In the genomic region with DNA sequence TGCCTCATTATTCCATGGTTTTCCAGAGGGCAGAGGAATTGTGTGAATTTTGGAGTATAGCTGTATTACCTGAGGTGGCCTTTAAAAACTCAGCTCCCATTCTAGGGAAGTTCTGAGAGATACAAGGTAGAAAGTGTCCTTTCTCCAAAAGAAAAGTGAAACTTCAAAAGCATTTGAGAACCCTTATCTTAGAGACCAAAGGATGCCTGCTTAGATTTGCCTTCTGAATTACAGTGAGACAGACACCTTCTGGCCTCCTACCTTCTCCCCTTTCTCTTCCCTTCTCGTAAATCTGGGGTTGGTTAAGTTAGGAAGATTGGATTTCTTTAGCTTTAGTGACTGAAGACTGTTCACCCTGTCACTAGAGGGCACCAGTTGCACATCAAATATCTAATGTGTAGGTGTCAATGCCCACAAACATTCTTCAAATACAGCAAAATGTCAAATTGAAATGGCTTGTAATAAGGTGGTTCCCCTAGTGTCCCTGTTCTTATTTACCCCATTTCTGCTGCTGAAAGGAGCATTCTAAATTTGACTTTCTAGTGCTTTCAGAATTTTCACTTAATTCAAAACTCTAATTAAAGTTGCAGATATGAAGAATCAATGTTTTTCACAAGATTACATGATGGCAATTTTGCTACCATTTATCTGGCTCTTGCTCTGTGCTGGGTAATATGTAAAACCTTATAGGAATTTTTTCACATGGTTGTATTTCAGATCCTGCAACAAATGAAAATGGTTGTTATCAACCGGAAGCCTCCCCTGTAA, we compare ENCODE assay signal across 8 cellular contexts. TPM values are rescaled to one million over a fixed set of nuclear protein-coding genes. Genes with fewer than 3 reads are reported as not detected.
A peak's percentile ranks its signal among the peaks of the same experiment; 100 is the strongest.
DNase-seq lines count a peak whose midpoint lies in the region; ATAC-seq, FAIRE-seq and TF ChIP-seq lines count a peak whose summit lies in the region.

No MANE protein-coding gene starts in this region.

- H3K4me1 ChIP-seq in K562 (replicated peaks in 1 of 2; ENCODE audit: control insufficient read depth in 2 of 2, insufficient read depth in 2 of 2, low read length in 2 of 2), result no peaks in the 10 kb centered on the region; a peak in 1 of 5 replicates

- in situ Hi-C loops in K562 (cut with MboI), result no loop called here

- intact Hi-C loops in K562 (cut with micrococcal nuclease), result loop anchor here (1.0 to 10.0 kb wide), 7 partner anchors 183 to 1341 kb away; a partner anchor contains a TSS

- peak; percentile 53 to 77 (median 73); a peak in 5 of 6 replicates for TF ChIP-seq CTCF in K562 (IDR thresholded peaks at IDR 0.05 in 2 of 3, conservative IDR thresholded peaks at IDR 0.05 in 1 of 3; ENCODE audit: insufficient read depth in 2 of 3, low read depth in 1 of 3, low read length in 3 of 3)

- H3K4me2 ChIP-seq in K562 (ENCODE audit: insufficient read depth, low read length), result no peak overlapping the region

- no peaks in the 10 kb centered on the region for H3K36me3 ChIP-seq in K562 (ENCODE audit: control insufficient read depth, insufficient read depth, low read length)

- TF ChIP-seq POLR2A in H54 (IDR thresholded peaks at IDR 0.05; ENCODE audit: low read depth, low read length), result no peak
- no peak for TF ChIP-seq POLR2A in K562 (conservative IDR thresholded peaks at IDR 0.05)

- peak; percentile 58 for FAIRE-seq in H54 (lab: Jason Lieb, UNC)
- peak; percentile 94 for FAIRE-seq in K562 (lab: Jason Lieb, UNC)

- peaks cover 0 to 8% of the 10 kb centered on the region in 2 experiments; a peak in 2 of 5 replicates for H3K27me3 ChIP-seq in K562 (ENCODE audit: control insufficient read depth in 2 of 2, insufficient read depth in 2 of 2, low read length in 2 of 2)

- DNase-seq in activated CD4-positive, CD25-positive, alpha-beta regulatory T cell (lab: John Stamatoyannopoulos, UW), result peak in 3 of 4 experiments; percentile 1 to 15 (median 2)
- DNase-seq in activated CD4-positive, CD25-positive, alpha-beta regulatory T cell treated with anti-CD3 and anti-CD28 coated beads, Interleukin-2, amount 50 U/mL, for 72 hours, result no peak
- no peak for DNase-seq in H54 (ENCODE audit: insufficient read length, low spot score)
- peak; percentile 78 for DNase-seq in LoVo (ENCODE audit: low spot score)
- peak; percentile 52 to 57 for DNase-seq in SHP77 (lab: John Stamatoyannopoulos, UW)
- peak; percentile 27 to 72 (median 38) for DNase-seq in K562 (ENCODE audit: extremely low read depth in 1 of 4, low spot score in 3 of 4)
- peak; percentile 84 for DNase-seq in inferior parietal cortex (ENCODE audit: extremely low spot score)
- DNase-seq in stimulated activated CD4-positive, alpha-beta T cell treated with anti-CD3 and anti-CD28 coated beads, Interleukin-2, amount 100 ng/mL, for 24 hours, result peak; percentile 30 to 51

- H2AFZ ChIP-seq in K562 (ENCODE audit: low read depth, low read length), result no peak overlapping the region

- no peaks in the 10 kb centered on the region for H3K9me3 ChIP-seq in K562 (replicated peaks; ENCODE audit: control insufficient read depth, insufficient read depth, low read depth, low read length)

- no peaks in the 10 kb centered on the region for H3K9me1 ChIP-seq in K562 (ENCODE audit: control insufficient read depth, insufficient read depth, low read length)

- no TSS peak for BruUV-seq in K562 (replicated peaks; lab: Mats Ljungman, UMichigan)

- peak; percentile 73 to 82 for TF ChIP-seq RAD21 in K562 (CRISPR knock-in tag; conservative IDR thresholded peaks at IDR 0.05 in 1 of 2, IDR thresholded peaks at IDR 0.05 in 1 of 2)

- no peak overlapping the region for H3K9ac ChIP-seq in K562 (ENCODE audit: insufficient read depth in 1 of 2, low read depth in 2 of 2, low read length in 2 of 2)

- 24% methylated on average over 2 of the region's 2 CpGs for WGBS in K562 (ENCODE audit: insufficient coverage, low coverage, missing lambda C conversion rate)

- no peak overlapping the region for H3K27ac ChIP-seq in K562 (ENCODE audit: extremely low read depth, low read depth, low read length)

- no peaks in the 10 kb centered on the region; the same call in 1 of the 2 replicates for H4K20me1 ChIP-seq in K562 (replicated peaks; ENCODE audit: control insufficient read depth, insufficient read depth, low read length)

- POLR2A ChIA-PET in K562 (lab: Yijun Ruan, JAX), result interaction anchor here (0.5 kb wide), 1 partner anchor 520 kb away, joined by 3 read pairs; a partner anchor contains a TSS

- H3K79me2 ChIP-seq in K562 (ENCODE audit: control insufficient read depth, insufficient read depth, low read length), result no peaks in the 10 kb centered on the region

- CTCF ChIA-PET in K562 (lab: Yijun Ruan, JAX; ENCODE audit: low intra/inter-chr PET ratio), result interaction anchor here (1.2 to 1.3 kb wide), 2 partner anchors 637 to 638 kb away, joined by 3 to 6 read pairs; no protein-coding TSS in a partner anchor

- no peak for TF ChIP-seq EP300 in K562 (IDR thresholded peaks at IDR 0.05; ENCODE audit: low read length)

- ATAC-seq in K562, result peak; percentile 91

- no peak overlapping the region for H3K4me3 ChIP-seq in K562

TF ChIP-seq in K562, 482 proteins besides CTCF, POLR2A, EP300 and RAD21:
- TF ChIP-seq SMC3 (conservative IDR thresholded peaks at IDR 0.05; ENCODE audit: insufficient read depth, low read depth, low read length) (peak; percentile 33; the same call in 1 of the 2 replicates), MEIS2 (IDR thresholded peaks at IDR 0.05; ENCODE audit: partially characterized antibody) (peak; percentile 13), NRF1 (conservative IDR thresholded peaks at IDR 0.05 in 1 of 2, IDR thresholded peaks at IDR 0.05 in 1 of 2) (no peak)
- TF ChIP-seq, protein P1, sequence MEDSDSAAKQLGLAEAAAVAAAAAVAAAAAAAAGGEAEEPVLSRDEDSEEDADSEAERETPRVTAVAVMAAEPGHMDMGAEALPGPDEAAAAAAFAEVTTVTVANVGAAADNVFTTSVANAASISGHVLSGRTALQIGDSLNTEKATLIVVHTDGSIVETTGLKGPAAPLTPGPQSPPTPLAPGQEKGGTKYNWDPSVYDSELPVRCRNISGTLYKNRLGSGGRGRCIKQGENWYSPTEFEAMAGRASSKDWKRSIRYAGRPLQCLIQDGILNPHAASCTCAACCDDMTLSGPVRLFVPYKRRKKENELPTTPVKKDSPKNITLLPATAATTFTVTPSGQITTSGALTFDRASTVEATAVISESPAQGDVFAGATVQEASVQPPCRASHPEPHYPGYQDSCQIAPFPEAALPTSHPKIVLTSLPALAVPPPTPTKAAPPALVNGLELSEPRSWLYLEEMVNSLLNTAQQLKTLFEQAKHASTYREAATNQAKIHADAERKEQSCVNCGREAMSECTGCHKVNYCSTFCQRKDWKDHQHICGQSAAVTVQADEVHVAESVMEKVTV (CRISPR knock-in tag; IDR thresholded peaks at IDR 0.05), result peak; percentile 48; the same call in 1 of the 2 replicates

RNA-seq across cellular contexts. Expression of a gene that starts 46.7 kb away (rescaled TPM):
- total RNA-seq in K562 (2011; cell fraction: chromatin; rRNA removed; ENCODE audit: low replicate concordance), result 53.6 and 122 TPM in 2 replicates
- 36.7 and 44.0 TPM in 2 replicates for total RNA-seq in K562 (2011; cell fraction: nucleolus; rRNA removed)
- total RNA-seq in K562 (2011; cell fraction: nucleoplasm; rRNA removed), result 65.5 and 95.0 TPM in 2 replicates
- total RNA-seq in K562 (2014; rRNA removed) (23.4 and 24.7 TPM in 2 replicates), K562 (2014; rRNA removed; fragmentation: Illumina TruSeq; extraction: Trizol) (39.1 and 39.2 TPM in 2 replicates), K562 (2015; rRNA removed; fragmentation: Illumina TruSeq; extraction: Trizol) (38.4 and 41.1 TPM in 2 replicates), K562 (2021) (48.0 and 51.4 TPM in 2 replicates)
- polyA plus RNA-seq in K562 (2011; rRNA removed) (62.1 and 77.6 TPM in 2 replicates), K562 (2014; fragmentation: Illumina TruSeq; extraction: Trizol) (38.0 and 43.9 TPM in 2 replicates), K562 (2014; fragmentation: Nextera tagmentation; extraction: Ambion mirVana) (10 to 100 TPM; 44.3 to 68.7 TPM), K562 (2014; rRNA removed) (28.9 and 32.2 TPM in 2 replicates)
- 42.1 and 82.3 TPM in 2 replicates for polyA plus RNA-seq in K562 (2011; cell fraction: cytosol; rRNA removed)
- 60.0 and 97.1 TPM in 2 replicates for polyA plus RNA-seq in K562 (2011; cell fraction: nucleus; rRNA removed)
- polyA plus RNA-seq in K562 (2012), result 33.7 and 34.3 TPM in 2 replicates
- polyA minus RNA-seq in K562 (2011; rRNA and poly(A)+ RNA removed), result 194 and 197 TPM in 2 replicates
- polyA minus RNA-seq in K562 (2011; cell fraction: cytosol; rRNA and poly(A)+ RNA removed), result 48.2 and 51.7 TPM in 2 replicates
- 41.2 and 96.2 TPM in 2 replicates for polyA minus RNA-seq in K562 (2011; cell fraction: nucleus; rRNA and poly(A)+ RNA removed)

Comparison
In these comparisons a context has a peak if more than half of its experiments do, and no peak if none do; other contexts are left out.
1. DNase-seq: peak in activated CD4-positive, CD25-positive, alpha-beta regulatory T cell (3 of 4), LoVo (single experiment), SHP77 (2 of 2), K562 (4 of 4), inferior parietal cortex (single experiment) and stimulated activated CD4-positive, alpha-beta T cell treated with anti-CD3 and anti-CD28 coated beads, Interleukin-2, amount 100 ng/mL, for 24 hours (2 of 2); none in activated CD4-positive, CD25-positive, alpha-beta regulatory T cell treated with anti-CD3 and anti-CD28 coated beads, Interleukin-2, amount 50 U/mL, for 72 hours (single experiment) and H54 (single experiment).